ENCODE assay signal across 9 cellular contexts in genomic region chr15:90873998-90874605, GRCh38. TPM values are rescaled to one million over a fixed set of nuclear protein-coding genes. Genes with fewer than 3 reads are reported as not detected.
DNase-seq lines count a peak whose midpoint lies in the region; ATAC-seq and TF ChIP-seq lines count a peak whose summit lies in the region.
"Had no signal": no experiment of that assay in that cellular context is flagged by ENCODE, and none has a peak within 500 bp of the region (broad histone marks: within the 10 kb centered on the region; RNA-seq: fewer than 3 reads in every experiment).

No MANE protein-coding gene starts in this region.

- intact Hi-C loops in esophagus squamous epithelium (cut with DNase I), result no loop called here

- no peak for TF ChIP-seq POLR2A in esophagus squamous epithelium (IDR thresholded peaks at IDR 0.05)

- H3K9me3 ChIP-seq in esophagus squamous epithelium, result no peaks in the 10 kb centered on the region

- peaks cover 28 to 42% (median 29%) of the 10 kb centered on the region in 3 donors for H3K36me3 ChIP-seq in esophagus squamous epithelium

- H3K4me3 ChIP-seq in esophagus squamous epithelium (peak overlapping the region in 1 of 4 donors; percentile 86), skin epidermis (peak overlapping the region in 1 of 7 experiments; percentile 89)

- peak; percentile 13 for DNase-seq in NCI-H1105 treated with DMSO at 0.1 percent for 48 hours (lab: John Stamatoyannopoulos, UW)
- DNase-seq in NCI-H1105 (lab: John Stamatoyannopoulos, UW), result no peak
- no peak for DNase-seq in RWPE1 (ENCODE audit: low spot score)
- no peak for DNase-seq in esophagus squamous epithelium (lab: John Stamatoyannopoulos, UW)
- no peak for DNase-seq in inferior parietal cortex (ENCODE audit: extremely low spot score)
- DNase-seq in HK-2 (ENCODE audit: unreplicated experiment), result no peak
- DNase-seq: activated CD4-positive, alpha-beta T cell treated with anti-CD3 and anti-CD28 coated beads, Interleukin-2, amount 50 U/mL, for 1 hour had no signal

- no peak for ATAC-seq in GM21576 (IDR thresholded peaks at IDR 0.05; ENCODE audit: unreplicated experiment)

- H3K27ac ChIP-seq in RWPE1 (peak overlapping the region; percentile 88), esophagus squamous epithelium (peak overlapping the region; percentile 17 to 97 (median 60)), skin epidermis (peak overlapping the region in 16 of 21 experiments; percentile 5 to 99 (median 98))

- TF ChIP-seq CTCF in RWPE1 (conservative IDR thresholded peaks at IDR 0.05; ENCODE audit: low read depth), result no peak
- no peak for TF ChIP-seq CTCF in esophagus squamous epithelium (IDR thresholded peaks at IDR 0.05)

- H3K4me1 ChIP-seq in esophagus squamous epithelium, result peaks cover 38 to 45% (median 39%) of the 10 kb centered on the region in 3 donors

- POLR2A ChIA-PET in RWPE1 (lab: Yijun Ruan, JAX; ENCODE audit: low non-redundant PET), result no interaction called here

- WGBS in esophagus squamous epithelium, 2 donors, result 32% methylated on average over 14 of the region's 15 CpGs; no CpG with 5 or more reads in 1 of the 2 donors

- H3K27me3 ChIP-seq in esophagus squamous epithelium, result no peaks in the 10 kb centered on the region

- CTCF ChIA-PET in RWPE1 (lab: Yijun Ruan, JAX), result interaction anchor here (1.3 to 1.4 kb wide), 2 partner anchors 12 to 226 kb away, joined by 3 to 5 read pairs; no protein-coding TSS in a partner anchor

RNA-seq across cellular contexts. Expression of gene FURIN, which starts 5.7 kb away (rescaled TPM):
- 10 to 100 TPM; 27.7 to 43.3 (median 38.5) TPM for total RNA-seq in esophagus squamous epithelium

RNA-seq across cellular contexts. Expression of gene FES, which starts 10.2 kb away (rescaled TPM):
- 10 to 100 TPM in 2 of 4 donors, 1 to 10 TPM in 2; 1.8 to 13.4 (median 9.7) TPM for total RNA-seq in esophagus squamous epithelium

RNA-seq across cellular contexts. Expression of gene MAN2A2, which starts 29.0 kb away (rescaled TPM):
- 10 to 100 TPM in 3 of 4 donors, 1 to 10 TPM in 1; 9.9 to 25.2 (median 12.1) TPM for total RNA-seq in esophagus squamous epithelium

RNA-seq across cellular contexts. Expression of gene HDDC3, which starts 58.2 kb away (rescaled TPM):
- 10 to 100 TPM in 3 of 4 donors, 1 to 10 TPM in 1; 5.8 to 13.7 (median 11.7) TPM for total RNA-seq in esophagus squamous epithelium
